1 cellular context compared by ENCODE assay signal in the genomic region with DNA sequence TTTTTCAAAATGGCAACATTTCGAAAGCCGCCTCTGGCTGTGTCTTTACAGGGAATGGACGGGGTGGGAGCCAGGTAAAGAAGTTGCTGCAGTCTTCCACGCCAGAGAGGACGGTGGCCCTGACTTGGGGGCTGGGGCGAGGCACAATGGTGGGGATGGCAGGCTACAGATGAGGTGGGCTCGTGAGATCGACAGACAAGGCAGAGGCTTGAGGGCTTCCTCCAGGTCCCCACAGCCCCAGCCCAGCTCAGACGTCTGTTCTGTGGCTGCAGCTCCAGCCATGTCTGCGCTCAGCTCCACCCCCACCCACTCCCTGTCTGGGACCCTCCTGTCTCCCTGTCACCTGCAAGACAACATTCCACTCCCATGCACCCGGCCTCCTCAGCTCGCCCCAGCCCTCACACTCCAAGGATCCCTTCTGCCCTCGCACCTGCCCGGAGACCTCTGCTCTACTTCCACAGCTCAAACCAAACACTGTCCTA.
TF ChIP-seq lines count a peak whose summit lies in the region.

No MANE protein-coding gene starts in this region.

TF ChIP-seq in HepG2, 621 proteins besides CTCF, POLR2A, EP300 and RAD21 (continued from another document):
- peak; percentile 68; the same call in 1 of the 2 replicates for TF ChIP-seq ZNF776 (CRISPR knock-in tag; IDR thresholded peaks at IDR 0.05)
- no peak for TF ChIP-seq ELF1 (CRISPR knock-in tag; IDR thresholded peaks at IDR 0.05)
- peak; percentile 22; the same call in 1 of the 2 replicates for TF ChIP-seq SSRP1 (CRISPR knock-in tag; IDR thresholded peaks at IDR 0.05)
- TF ChIP-seq ZNF232 (CRISPR knock-in tag; IDR thresholded peaks at IDR 0.05; ENCODE audit: borderline replicate concordance): no peak
- TF ChIP-seq, protein P1, sequence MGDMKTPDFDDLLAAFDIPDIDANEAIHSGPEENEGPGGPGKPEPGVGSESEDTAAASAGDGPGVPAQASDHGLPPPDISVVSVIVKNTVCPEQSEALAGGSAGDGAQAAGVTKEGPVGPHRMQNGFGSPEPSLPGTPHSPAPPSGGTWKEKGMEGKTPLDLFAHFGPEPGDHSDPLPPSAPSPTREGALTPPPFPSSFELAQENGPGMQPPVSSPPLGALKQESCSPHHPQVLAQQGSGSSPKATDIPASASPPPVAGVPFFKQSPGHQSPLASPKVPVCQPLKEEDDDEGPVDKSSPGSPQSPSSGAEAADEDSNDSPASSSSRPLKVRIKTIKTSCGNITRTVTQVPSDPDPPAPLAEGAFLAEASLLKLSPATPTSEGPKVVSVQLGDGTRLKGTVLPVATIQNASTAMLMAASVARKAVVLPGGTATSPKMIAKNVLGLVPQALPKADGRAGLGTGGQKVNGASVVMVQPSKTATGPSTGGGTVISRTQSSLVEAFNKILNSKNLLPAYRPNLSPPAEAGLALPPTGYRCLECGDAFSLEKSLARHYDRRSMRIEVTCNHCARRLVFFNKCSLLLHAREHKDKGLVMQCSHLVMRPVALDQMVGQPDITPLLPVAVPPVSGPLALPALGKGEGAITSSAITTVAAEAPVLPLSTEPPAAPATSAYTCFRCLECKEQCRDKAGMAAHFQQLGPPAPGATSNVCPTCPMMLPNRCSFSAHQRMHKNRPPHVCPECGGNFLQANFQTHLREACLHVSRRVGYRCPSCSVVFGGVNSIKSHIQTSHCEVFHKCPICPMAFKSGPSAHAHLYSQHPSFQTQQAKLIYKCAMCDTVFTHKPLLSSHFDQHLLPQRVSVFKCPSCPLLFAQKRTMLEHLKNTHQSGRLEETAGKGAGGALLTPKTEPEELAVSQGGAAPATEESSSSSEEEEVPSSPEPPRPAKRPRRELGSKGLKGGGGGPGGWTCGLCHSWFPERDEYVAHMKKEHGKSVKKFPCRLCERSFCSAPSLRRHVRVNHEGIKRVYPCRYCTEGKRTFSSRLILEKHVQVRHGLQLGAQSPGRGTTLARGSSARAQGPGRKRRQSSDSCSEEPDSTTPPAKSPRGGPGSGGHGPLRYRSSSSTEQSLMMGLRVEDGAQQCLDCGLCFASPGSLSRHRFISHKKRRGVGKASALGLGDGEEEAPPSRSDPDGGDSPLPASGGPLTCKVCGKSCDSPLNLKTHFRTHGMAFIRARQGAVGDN (CRISPR knock-in tag; IDR thresholded peaks at IDR 0.05): 0 out of 2 replicates have a peak, but pooled peaks have one; percentile 25
- TF ChIP-seq ZNF329 (CRISPR knock-in tag; IDR thresholded peaks at IDR 0.05; ENCODE audit: low read depth): 0 out of 2 replicates have a peak, but pooled peaks have one; percentile 52
- TF ChIP-seq SP2 (CRISPR knock-in tag; IDR thresholded peaks at IDR 0.05): 0 out of 2 replicates have a peak, but pooled peaks have one; percentile 24
- TF ChIP-seq PCBP1 (IDR thresholded peaks at IDR 0.05; ENCODE audit: borderline replicate concordance, low read depth, low read length): 0 out of 2 replicates have a peak, but pooled peaks have one; percentile 53
- peak; percentile 21; the same call in 1 of the 2 replicates for TF ChIP-seq PAF1 (CRISPR knock-in tag; IDR thresholded peaks at IDR 0.05)
- TF ChIP-seq SMC3 (IDR thresholded peaks at IDR 0.05; ENCODE audit: low read length): no peak
